Comparison of ENCODE assay signal across 15 cellular contexts in the genomic region with DNA sequence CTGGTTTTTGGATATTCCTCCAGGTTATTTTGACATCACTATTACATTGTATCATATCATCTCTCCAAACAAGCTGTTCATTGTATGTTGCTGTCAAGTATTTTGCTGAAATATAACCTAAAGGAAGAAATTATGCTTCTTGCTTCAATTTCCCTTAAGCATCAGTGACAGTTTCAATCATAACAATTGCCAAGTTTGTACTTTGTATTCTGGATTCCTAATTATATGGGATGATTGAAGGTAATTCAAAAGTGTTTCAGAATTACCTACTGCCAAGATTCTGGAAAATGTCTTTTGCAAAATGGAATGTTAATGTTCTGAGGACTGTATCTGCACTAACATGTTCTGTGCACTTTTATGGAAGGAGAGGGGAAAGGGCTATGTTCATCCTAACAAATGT.
"Had no signal": no experiment of that assay in that cellular context is flagged by ENCODE, and none has a peak within 500 bp of the region (broad histone marks: within the 10 kb centered on the region; RNA-seq: fewer than 3 reads in every experiment).

No MANE protein-coding gene starts in this region.

- H3K4me3 ChIP-seq: esophagus muscularis mucosa, gastroesophageal sphincter, lung had no signal

- H3K27ac ChIP-seq: epithelial cell of prostate, esophagus muscularis mucosa, gastroesophageal sphincter had no signal

- H3K36me3 Mint-ChIP-seq: naive thymus-derived CD4-positive, alpha-beta T cell had no signal

- H3K9me3 ChIP-seq: esophagus muscularis mucosa, gastroesophageal sphincter had no signal

- ATAC-seq: effector memory CD8-positive, alpha-beta T cell; gastroesophageal sphincter; left ventricle myocardium superior; naive thymus-derived CD4-positive, alpha-beta T cell; sciatic nerve had no signal

- H3K27ac Mint-ChIP-seq: effector memory CD8-positive, alpha-beta T cell; naive thymus-derived CD4-positive, alpha-beta T cell had no signal

- H3K4me1 Mint-ChIP-seq: naive thymus-derived CD4-positive, alpha-beta T cell had no signal

- H3K4me3 Mint-ChIP-seq: effector memory CD8-positive, alpha-beta T cell; naive thymus-derived CD4-positive, alpha-beta T cell; neural crest cell had no signal

- H3K36me3 ChIP-seq: esophagus muscularis mucosa, gastroesophageal sphincter had no signal

- DNase-seq: effector memory CD8-positive, alpha-beta T cell; hippocampal formation; left colon; left ventricle myocardium superior; mesenchymal stem cell; naive thymus-derived CD4-positive, alpha-beta T cell; posterior cingulate gyrus; stimulated activated naive CD4-positive, alpha-beta T cell treated with Interleukin-2 at 50 U/mL for 16 hours; trophoblast cell had no signal

- H3K27me3 ChIP-seq: esophagus muscularis mucosa, gastroesophageal sphincter had no signal

- H3K9me3 Mint-ChIP-seq: effector memory CD8-positive, alpha-beta T cell; naive thymus-derived CD4-positive, alpha-beta T cell; neural crest cell had no signal
